ENCODE assay signal across 15 cellular contexts in genomic region chr1:26704629-26705028, GRCh38. TPM values are rescaled to one million over a fixed set of nuclear protein-coding genes. Genes with fewer than 3 reads are reported as not detected.
DNase-seq lines count a peak whose midpoint lies in the region; ATAC-seq and TF ChIP-seq lines count a peak whose summit lies in the region.
"Had no signal": no experiment of that assay in that cellular context is flagged by ENCODE, and none has a peak within 500 bp of the region (broad histone marks: within the 10 kb centered on the region; RNA-seq: fewer than 3 reads in every experiment).

No MANE protein-coding gene starts in this region.

- H3K4me1 Mint-ChIP-seq in activated naive CD8-positive, alpha-beta T cell (ENCODE audit: low read depth) = peaks cover 33% of the 10 kb centered on the region
- peaks cover 38% of the 10 kb centered on the region for H3K4me1 Mint-ChIP-seq in activated naive CD8-positive, alpha-beta T cell treated with anti-CD3 and anti-CD28 coated beads, Interleukin-2, amount 50 U/mL, for 24 hours

- WGBS in esophagus muscularis mucosa = 61% methylated on average over 4 of the region's 5 CpGs

- no peaks in the 10 kb centered on the region for H3K9me3 Mint-ChIP-seq in activated naive CD8-positive, alpha-beta T cell (ENCODE audit: low read depth)
- no peaks in the 10 kb centered on the region for H3K9me3 Mint-ChIP-seq in activated naive CD8-positive, alpha-beta T cell treated with anti-CD3 and anti-CD28 coated beads, Interleukin-2, amount 50 U/mL, for 24 hours
- H3K9me3 Mint-ChIP-seq: stimulated activated effector memory CD8-positive, alpha-beta T cell treated with anti-CD3 and anti-CD28 coated beads, Interleukin-12 subunit alpha, Interleukin-12 subunit beta, amount 100 ng/mL, for 72 hours had no signal

- H3K4me3 Mint-ChIP-seq in activated naive CD8-positive, alpha-beta T cell = peak overlapping the region; percentile 14
- no peak overlapping the region for H3K4me3 Mint-ChIP-seq in activated naive CD8-positive, alpha-beta T cell treated with anti-CD3 and anti-CD28 coated beads, Interleukin-2, amount 50 U/mL, for 24 hours
- H3K4me3 Mint-ChIP-seq: stimulated activated effector memory CD8-positive, alpha-beta T cell treated with anti-CD3 and anti-CD28 coated beads, Interleukin-12 subunit alpha, Interleukin-12 subunit beta, amount 100 ng/mL, for 72 hours had no signal

- H4K20me1 ChIP-seq in OCI-LY7 (ENCODE audit: insufficient read depth, low read length) = peaks cover 63% of the 10 kb centered on the region

- peaks cover 10% of the 10 kb centered on the region for H3K36me3 Mint-ChIP-seq in activated naive CD8-positive, alpha-beta T cell
- H3K36me3 Mint-ChIP-seq in activated naive CD8-positive, alpha-beta T cell treated with anti-CD3 and anti-CD28 coated beads, Interleukin-2, amount 50 U/mL, for 24 hours (ENCODE audit: low read depth) = peaks cover 35% of the 10 kb centered on the region

- H3K27ac ChIP-seq in OCI-LY7 (ENCODE audit: low read depth, low read length, poor library complexity, severe bottlenecking) (no peak overlapping the region), esophagus muscularis mucosa (replicated peaks in 1 of 4) (peak overlapping the region; percentile 32 to 77 (median 56)), subcutaneous abdominal adipose tissue (ENCODE audit: low read depth, low read length) (peak overlapping the region; percentile 52)

- no peak for ATAC-seq in activated naive CD8-positive, alpha-beta T cell treated with anti-CD3 and anti-CD28 coated beads, Interleukin-2, amount 50 U/mL, for 24 hours
- no peak for ATAC-seq in GM19324 (IDR thresholded peaks at IDR 0.05; ENCODE audit: low FRiP score, unreplicated experiment)
- ATAC-seq: activated CD4-positive, CD25-positive, alpha-beta regulatory T cell treated with anti-CD3 and anti-CD28 coated beads, Interleukin-2, amount 50 U/mL, for 24 hours; esophagus mucosa; right lobe of liver; stimulated activated effector memory CD8-positive, alpha-beta T cell treated with anti-CD3 and anti-CD28 coated beads, Interleukin-12 subunit alpha, Interleukin-12 subunit beta, amount 100 ng/mL, for 72 hours had no signal

- TF ChIP-seq CTCF in OCI-LY7 (conservative IDR thresholded peaks at IDR 0.05; ENCODE audit: low read length) = no peak
- TF ChIP-seq CTCF in esophagus muscularis mucosa (IDR thresholded peaks at IDR 0.05) = no peak

- H2AFZ ChIP-seq in OCI-LY7 (ENCODE audit: low read length) = no peak overlapping the region

- H3K36me3 ChIP-seq in OCI-LY7 (ENCODE audit: insufficient read depth, low read length) = peaks cover 88% of the 10 kb centered on the region
- peaks cover 0 to 9% (median 3%) of the 10 kb centered on the region in 4 donors for H3K36me3 ChIP-seq in esophagus muscularis mucosa
- H3K36me3 ChIP-seq in subcutaneous abdominal adipose tissue (ENCODE audit: control insufficient read depth in 5 of 5, insufficient read depth in 5 of 5, low read length in 5 of 5) = peaks cover 0 to 6% (median 4%) of the 10 kb centered on the region in 5 donors
- no peaks in the 10 kb centered on the region; the same call in 1 of the 2 replicates for H3K36me3 ChIP-seq in H7 (replicated peaks; ENCODE audit: control insufficient read depth, insufficient read depth, low read length)
- H3K36me3 ChIP-seq: right lobe of liver had no signal

- BruUV-seq in OCI-LY7 (replicated peaks; lab: Mats Ljungman, UMichigan) = no TSS peak

- peaks cover 100% of the 10 kb centered on the region for H3K79me2 ChIP-seq in OCI-LY7 (ENCODE audit: insufficient read depth, low read depth, low read length)

- DNase-seq in activated naive CD8-positive, alpha-beta T cell treated with anti-CD3 and anti-CD28 coated beads, Interleukin-2, amount 50 U/mL, for 24 hours = no peak
- DNase-seq in OCI-LY7 (ENCODE audit: low spot score) = no peak
- no peak for DNase-seq in esophagus muscularis mucosa (ENCODE audit: extremely low spot score)
- DNase-seq in NCI-H1436 treated with DMSO at 0.1 percent for 48 hours (lab: John Stamatoyannopoulos, UW) = no peak
- DNase-seq in H7 = no peak
- DNase-seq: cortex of kidney; DMS153; right lobe of liver; stimulated activated CD4-positive, alpha-beta T cell treated with anti-CD3 and anti-CD28 coated beads, Interleukin-4, amount 100 ng/mL, for 24 hours had no signal

- POLR2A ChIA-PET in OCI-LY7 (lab: Charles Lee) = interaction anchor here (0.7 to 1.8 kb wide), 6 partner anchors 8 to 116 kb away, joined by 3 to 11 read pairs (median 3); no protein-coding TSS in a partner anchor

- H3K27me3 ChIP-seq in esophagus muscularis mucosa (no peaks in the 10 kb centered on the region), subcutaneous abdominal adipose tissue (ENCODE audit: control insufficient read depth in 5 of 5, insufficient read depth in 4 of 5, low read length in 5 of 5) (no peaks in the 10 kb centered on the region), H7 (ENCODE audit: control insufficient read depth, insufficient read depth, low read length) (no peaks in the 10 kb centered on the region)
- H3K27me3 ChIP-seq: right lobe of liver had no signal

- TF ChIP-seq EP300 in esophagus muscularis mucosa (IDR thresholded peaks at IDR 0.05) = no peak

- CTCF ChIA-PET in OCI-LY7 (lab: Charles Lee; ENCODE audit: unreplicated experiment) = no interaction called here

- H3K9me3 ChIP-seq in OCI-LY7 (ENCODE audit: low read length) = no peaks in the 10 kb centered on the region
- no peaks in the 10 kb centered on the region for H3K9me3 ChIP-seq in esophagus muscularis mucosa
- no peaks in the 10 kb centered on the region for H3K9me3 ChIP-seq in subcutaneous abdominal adipose tissue (ENCODE audit: control insufficient read depth in 5 of 5, low read length in 5 of 5)
- H3K9me3 ChIP-seq: right lobe of liver had no signal

- H3K27me3 Mint-ChIP-seq in activated naive CD8-positive, alpha-beta T cell = no peaks in the 10 kb centered on the region
- no peaks in the 10 kb centered on the region for H3K27me3 Mint-ChIP-seq in activated naive CD8-positive, alpha-beta T cell treated with anti-CD3 and anti-CD28 coated beads, Interleukin-2, amount 50 U/mL, for 24 hours

- peaks cover 80% of the 10 kb centered on the region for H3K4me1 ChIP-seq in OCI-LY7 (ENCODE audit: insufficient read depth, low read length, poor library complexity, severe bottlenecking)
- peaks cover 83 to 95% (median 84%) of the 10 kb centered on the region in 4 donors for H3K4me1 ChIP-seq in esophagus muscularis mucosa
- H3K4me1 ChIP-seq in subcutaneous abdominal adipose tissue (ENCODE audit: control insufficient read depth in 5 of 5, insufficient read depth in 5 of 5, low read length in 5 of 5) = peaks cover 27 to 83% (median 82%) of the 10 kb centered on the region in 5 donors

- no peaks in the 10 kb centered on the region for H3K9me2 ChIP-seq in OCI-LY7 (ENCODE audit: insufficient read depth, low read length)

- peak overlapping the region in 1 of 5 donors; percentile 13 for H3K9ac ChIP-seq in subcutaneous abdominal adipose tissue (ENCODE audit: low read length in 5 of 5)

- no peak for TF ChIP-seq POLR2A in esophagus muscularis mucosa (IDR thresholded peaks at IDR 0.05; ENCODE audit: low read depth)

- H3K4me2 ChIP-seq in OCI-LY7 (ENCODE audit: low read length) = 0 out of 2 replicates have a peak overlapping the region, but pooled peaks have one; percentile 12

- H3K4me3 ChIP-seq in OCI-LY7 (ENCODE audit: low read depth, low read length, poor library complexity, severe bottlenecking) (no peak overlapping the region), esophagus muscularis mucosa (no peak overlapping the region), subcutaneous abdominal adipose tissue (ENCODE audit: low read depth in 1 of 5, low read length in 5 of 5) (no peak overlapping the region), H7 (ENCODE audit: insufficient read depth, low read depth, low read length) (no peak overlapping the region)
- H3K4me3 ChIP-seq: right lobe of liver had no signal

- intact Hi-C loops in OCI-LY7 (cut with micrococcal nuclease; ENCODE audit: unreplicated experiment) (no loop called here), esophagus muscularis mucosa (cut with DNase I) (no loop called here)

- H3K27ac Mint-ChIP-seq in activated naive CD8-positive, alpha-beta T cell = peak overlapping the region; percentile 47
- H3K27ac Mint-ChIP-seq in activated naive CD8-positive, alpha-beta T cell treated with anti-CD3 and anti-CD28 coated beads, Interleukin-2, amount 50 U/mL, for 24 hours = no peak overlapping the region
- H3K27ac Mint-ChIP-seq: stimulated activated effector memory CD8-positive, alpha-beta T cell treated with anti-CD3 and anti-CD28 coated beads, Interleukin-12 subunit alpha, Interleukin-12 subunit beta, amount 100 ng/mL, for 72 hours had no signal

RNA-seq across cellular contexts. Expression of gene ARID1A, which starts 8.8 kb away (rescaled TPM):
- total RNA-seq in OCI-LY7 (2014; rRNA removed; shearing (Covaris generic)) = 51.8 and 55.2 TPM in 2 replicates
- 123 and 128 TPM in 2 replicates for total RNA-seq in OCI-LY7 (2022)
- 10 to 100 TPM; 36.8 to 76.2 (median 44.5) TPM for total RNA-seq in esophagus muscularis mucosa
- total RNA-seq in H7 (2014; rRNA removed; shearing (Covaris generic)) = 45.5 and 59.5 TPM in 2 replicates
